ENCODE assay signal across 8 cellular contexts in the genomic region with DNA sequence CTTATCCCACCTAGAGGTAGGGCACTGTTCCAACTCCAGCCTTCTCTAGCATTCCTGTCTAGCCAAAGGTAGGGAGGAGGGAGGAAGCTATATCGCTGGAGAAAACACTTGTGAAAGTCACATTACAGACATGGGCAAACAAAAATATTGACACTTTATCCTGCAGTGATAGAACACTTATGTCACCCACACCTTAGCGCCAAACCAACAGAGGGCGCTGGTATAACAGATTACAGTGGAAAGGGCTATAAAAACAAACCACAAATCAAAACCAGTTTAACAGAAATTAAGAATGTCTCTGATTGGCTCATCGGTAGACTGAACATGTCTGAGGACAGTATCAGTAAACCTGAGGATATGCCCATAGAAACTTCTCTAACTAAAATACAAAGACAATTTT.
DNase-seq lines count a peak whose midpoint lies in the region; ATAC-seq and TF ChIP-seq lines count a peak whose summit lies in the region.
"Had no signal": no experiment of that assay in that cellular context is flagged by ENCODE, and none has a peak within 500 bp of the region (broad histone marks: within the 10 kb centered on the region; RNA-seq: fewer than 3 reads in every experiment).

No MANE protein-coding gene starts in this region.

- H3K27me3 Mint-ChIP-seq in neural progenitor cell (ENCODE audit: insufficient read depth, low read depth) = no peaks in the 10 kb centered on the region
- no peaks in the 10 kb centered on the region for H3K27me3 Mint-ChIP-seq in effector memory CD8-positive, alpha-beta T cell
- H3K27me3 Mint-ChIP-seq: activated naive CD8-positive, alpha-beta T cell treated with anti-CD3 and anti-CD28 coated beads, Interleukin-2, amount 10 ng/mL, durations not matched to agents 7 days and 5 days had no signal

- DNase-seq in Jurkat, Clone E6-1 (ENCODE audit: low read depth, low spot score) = peak; percentile 11
- DNase-seq in adipocyte (ENCODE audit: low read depth) (peak; percentile 14), neural progenitor cell (ENCODE audit: low spot score) (peak; percentile 54), cortex of kidney (lab: John Stamatoyannopoulos, UW) (no peak)
- no peak for DNase-seq in effector memory CD8-positive, alpha-beta T cell
- DNase-seq: activated naive CD8-positive, alpha-beta T cell treated with anti-CD3 and anti-CD28 coated beads, Interleukin-2, amount 10 ng/mL, durations not matched to agents 7 days and 5 days had no signal

- H3K9me3 ChIP-seq in adipocyte (ENCODE audit: control insufficient read depth, low read length) (no peaks in the 10 kb centered on the region), neural progenitor cell (ENCODE audit: low read depth) (no peaks in the 10 kb centered on the region)

- no peak overlapping the region for H3K27ac Mint-ChIP-seq in neural progenitor cell
- no peak overlapping the region for H3K27ac Mint-ChIP-seq in effector memory CD8-positive, alpha-beta T cell
- H3K27ac Mint-ChIP-seq: activated naive CD8-positive, alpha-beta T cell treated with anti-CD3 and anti-CD28 coated beads, Interleukin-2, amount 10 ng/mL, durations not matched to agents 7 days and 5 days had no signal

- H3K4me3 Mint-ChIP-seq in neural progenitor cell = no peak overlapping the region
- H3K4me3 Mint-ChIP-seq in effector memory CD8-positive, alpha-beta T cell = no peak overlapping the region
- H3K4me3 Mint-ChIP-seq: activated naive CD8-positive, alpha-beta T cell treated with anti-CD3 and anti-CD28 coated beads, Interleukin-2, amount 10 ng/mL, durations not matched to agents 7 days and 5 days had no signal

- H3K27me3 ChIP-seq in adipocyte (replicated peaks; ENCODE audit: control insufficient read depth, insufficient read depth, low read length) (no peaks in the 10 kb centered on the region), neural progenitor cell (no peaks in the 10 kb centered on the region)

- TF ChIP-seq CTCF in neural progenitor cell (IDR thresholded peaks at IDR 0.05) = peak; percentile 72

- no peaks in the 10 kb centered on the region for H3K9me3 Mint-ChIP-seq in neural progenitor cell
- peaks cover 11 to 15% of the 10 kb centered on the region in 2 donors for H3K9me3 Mint-ChIP-seq in effector memory CD8-positive, alpha-beta T cell

- H3K9ac ChIP-seq in adipocyte (ENCODE audit: low read length) = no peak overlapping the region
- H3K9ac ChIP-seq in neural progenitor cell = no peak overlapping the region

- H3K4me3 ChIP-seq in Jurkat, Clone E6-1 (ENCODE audit: low read length) = no peak overlapping the region
- no peak overlapping the region for H3K4me3 ChIP-seq in adipocyte (ENCODE audit: low read length)
- H3K4me3 ChIP-seq in neural progenitor cell = no peak overlapping the region

- H3K4me1 ChIP-seq in adipocyte (ENCODE audit: control insufficient read depth, insufficient read depth, low read length) = peaks cover 3% of the 10 kb centered on the region
- H3K4me1 ChIP-seq in neural progenitor cell = no peaks in the 10 kb centered on the region

- no peaks in the 10 kb centered on the region for H3K79me2 ChIP-seq in neural progenitor cell (ENCODE audit: low read depth)

- no peaks in the 10 kb centered on the region for H4K20me1 ChIP-seq in neural progenitor cell (ENCODE audit: low read depth)

- ATAC-seq in GM18511 (IDR thresholded peaks at IDR 0.05; ENCODE audit: unreplicated experiment) (peak; percentile 62), HG03196 (IDR thresholded peaks at IDR 0.05; ENCODE audit: unreplicated experiment) (no peak)
- ATAC-seq in effector memory CD8-positive, alpha-beta T cell (replicated peaks) = no peak

- no peak overlapping the region for H3K27ac ChIP-seq in neural progenitor cell

- no peak overlapping the region for H3K4me2 ChIP-seq in neural progenitor cell

- peak overlapping the region; percentile 69 for H2AFZ ChIP-seq in neural progenitor cell (replicated peaks)

- H3K36me3 ChIP-seq in adipocyte (ENCODE audit: control insufficient read depth, insufficient read depth, low read length, severe bottlenecking) (no peaks in the 10 kb centered on the region), neural progenitor cell (no peaks in the 10 kb centered on the region)

- H3F3A ChIP-seq in neural progenitor cell (ENCODE audit: low read depth) = no peaks in the 10 kb centered on the region

- H3K36me3 Mint-ChIP-seq in neural progenitor cell = no peaks in the 10 kb centered on the region
- no peaks in the 10 kb centered on the region for H3K36me3 Mint-ChIP-seq in effector memory CD8-positive, alpha-beta T cell (ENCODE audit: insufficient read depth)
- H3K36me3 Mint-ChIP-seq: activated naive CD8-positive, alpha-beta T cell treated with anti-CD3 and anti-CD28 coated beads, Interleukin-2, amount 10 ng/mL, durations not matched to agents 7 days and 5 days had no signal

- H3K4me1 Mint-ChIP-seq in neural progenitor cell = no peaks in the 10 kb centered on the region
- no peaks in the 10 kb centered on the region for H3K4me1 Mint-ChIP-seq in effector memory CD8-positive, alpha-beta T cell (ENCODE audit: low read depth in 2 of 2)
- H3K4me1 Mint-ChIP-seq: activated naive CD8-positive, alpha-beta T cell treated with anti-CD3 and anti-CD28 coated beads, Interleukin-2, amount 10 ng/mL, durations not matched to agents 7 days and 5 days had no signal

Comparison
In these comparisons a context has a peak if more than half of its experiments do, and no peak if none do; other contexts are left out.
1. DNase-seq: peak in Jurkat, Clone E6-1 (single experiment), adipocyte (single experiment) and neural progenitor cell (single experiment); none in cortex of kidney (single experiment) and effector memory CD8-positive, alpha-beta T cell (0 of 3).